Comparison of ENCODE assay signal across 18 cellular contexts in the genomic region with DNA sequence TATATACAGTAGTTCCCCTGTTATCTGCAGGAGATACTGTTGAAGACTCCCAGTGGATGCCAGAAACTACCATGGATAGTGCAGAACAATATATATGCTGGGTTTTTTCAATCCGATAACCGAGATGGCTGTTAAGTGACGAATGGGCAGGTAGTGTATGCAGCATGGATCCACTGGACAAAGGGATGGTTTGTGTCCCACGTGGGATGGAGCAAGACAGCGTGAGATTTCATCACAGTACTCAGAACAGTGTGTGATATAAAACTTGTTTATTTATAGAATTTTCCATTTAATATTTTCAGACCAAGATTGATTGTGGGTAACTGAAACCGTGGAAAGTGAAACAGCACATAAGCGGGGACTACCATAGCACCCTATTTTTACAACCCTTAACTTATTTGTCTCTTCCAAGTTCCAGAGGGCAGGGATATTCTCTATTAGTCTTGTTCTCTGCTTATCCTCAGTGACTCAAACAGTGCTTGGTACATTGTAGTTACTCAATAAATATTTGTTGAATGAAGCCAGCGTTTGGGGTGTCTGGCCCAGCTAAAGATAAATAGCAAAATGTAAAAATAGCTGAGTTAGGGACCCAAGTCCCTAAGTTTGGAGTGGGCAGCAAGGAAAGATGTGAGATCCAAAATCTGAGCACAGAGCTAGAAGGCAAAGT. TPM values are rescaled to one million over a fixed set of nuclear protein-coding genes. Genes with fewer than 3 reads are reported as not detected.
DNase-seq lines count a peak whose midpoint lies in the region; ATAC-seq and TF ChIP-seq lines count a peak whose summit lies in the region.
"Had no signal": no experiment of that assay in that cellular context is flagged by ENCODE, and none has a peak within 500 bp of the region (broad histone marks: within the 10 kb centered on the region; RNA-seq: fewer than 3 reads in every experiment).

No MANE protein-coding gene starts in this region.

- no peaks in the 10 kb centered on the region for H3K79me1 ChIP-seq in neuronal stem cell (ENCODE audit: low read depth, low read length)

- H3K27ac Mint-ChIP-seq in activated naive CD4-positive, alpha-beta T cell treated with anti-CD3 and anti-CD28 coated beads, Interleukin-2, amount 50 U/mL, for 24 hours, result peak overlapping the region; percentile 31
- no peak overlapping the region for H3K27ac Mint-ChIP-seq in activated naive CD4-positive, alpha-beta T cell treated with anti-CD3 and anti-CD28 coated beads for 36 hours
- H3K27ac Mint-ChIP-seq in T-helper 17 cell, result peak overlapping the region; percentile 24
- no peak overlapping the region for H3K27ac Mint-ChIP-seq in activated CD4-positive, alpha-beta T cell treated with anti-CD3 and anti-CD28 coated beads, Interleukin-2, amount 10 ng/mL, durations not matched to agents 24 days and 14 days

- H3K27me3 ChIP-seq in gastroesophageal sphincter (no peaks in the 10 kb centered on the region), smooth muscle cell (ENCODE audit: low read depth) (no peaks in the 10 kb centered on the region), neuronal stem cell (ENCODE audit: control insufficient read depth in 3 of 3, insufficient read depth in 3 of 3, low read depth in 1 of 3, low read length in 3 of 3) (no peaks in the 10 kb centered on the region)

- no peak overlapping the region for H2AFZ ChIP-seq in smooth muscle cell (ENCODE audit: low read depth)
- no peak overlapping the region for H2AFZ ChIP-seq in neuronal stem cell (ENCODE audit: low read length)

- H3K36me3 ChIP-seq in gastroesophageal sphincter (peaks cover 0 to 4% of the 10 kb centered on the region in 2 donors), smooth muscle cell (ENCODE audit: low read depth) (no peaks in the 10 kb centered on the region), neuronal stem cell (replicated peaks in 1 of 2; ENCODE audit: control insufficient read depth in 2 of 2, insufficient read depth in 2 of 2, low read length in 2 of 2) (no peaks in the 10 kb centered on the region)

- no peak overlapping the region for H2BK12ac ChIP-seq in neuronal stem cell (ENCODE audit: low read length)

- H3K18ac ChIP-seq in neuronal stem cell (ENCODE audit: low read length), result no peak overlapping the region

- H3F3A ChIP-seq in smooth muscle cell (ENCODE audit: low read depth), result no peaks in the 10 kb centered on the region

- peaks cover 6% of the 10 kb centered on the region for H3K9me3 Mint-ChIP-seq in activated naive CD4-positive, alpha-beta T cell treated with anti-CD3 and anti-CD28 coated beads, Interleukin-2, amount 50 U/mL, for 24 hours
- peaks cover 2% of the 10 kb centered on the region for H3K9me3 Mint-ChIP-seq in activated naive CD4-positive, alpha-beta T cell treated with anti-CD3 and anti-CD28 coated beads for 36 hours
- no peaks in the 10 kb centered on the region for H3K9me3 Mint-ChIP-seq in activated CD4-positive, alpha-beta T cell treated with anti-CD3 and anti-CD28 coated beads, Interleukin-2, amount 10 ng/mL, durations not matched to agents 24 days and 14 days

- peaks cover 4% of the 10 kb centered on the region for H3K4me1 Mint-ChIP-seq in activated naive CD4-positive, alpha-beta T cell treated with anti-CD3 and anti-CD28 coated beads, Interleukin-2, amount 50 U/mL, for 24 hours
- no peaks in the 10 kb centered on the region for H3K4me1 Mint-ChIP-seq in activated naive CD4-positive, alpha-beta T cell treated with anti-CD3 and anti-CD28 coated beads for 36 hours (ENCODE audit: low read depth)
- peaks cover 2% of the 10 kb centered on the region for H3K4me1 Mint-ChIP-seq in T-helper 17 cell
- peaks cover under 1% of the 10 kb centered on the region for H3K4me1 Mint-ChIP-seq in activated CD4-positive, alpha-beta T cell treated with anti-CD3 and anti-CD28 coated beads, Interleukin-2, amount 10 ng/mL, durations not matched to agents 24 days and 14 days

- H3K4me3 ChIP-seq in gastroesophageal sphincter (no peak overlapping the region), smooth muscle cell (no peak overlapping the region), neuronal stem cell (ENCODE audit: low read length in 2 of 2) (no peak overlapping the region)

- H3K9me3 ChIP-seq in T-helper 17 cell (ENCODE audit: control insufficient read depth, low read length, poor library complexity, severe bottlenecking) (no peaks in the 10 kb centered on the region), gastroesophageal sphincter (peaks cover 0 to 5% (median 0%) of the 10 kb centered on the region in 3 donors), smooth muscle cell (replicated peaks; ENCODE audit: low read depth) (no peaks in the 10 kb centered on the region), neuronal stem cell (replicated peaks in 1 of 2; ENCODE audit: control insufficient read depth in 2 of 2, insufficient read depth in 1 of 2, low read depth in 1 of 2, low read length in 2 of 2) (peaks cover 0 to under 1% of the 10 kb centered on the region in 2 donors)

- WGBS in gastroesophageal sphincter (ENCODE audit: low coverage in 1 of 2), 2 donors, result 82 to 83% methylated on average over 7 to 8 of the region's 8 CpGs
- WGBS in smooth muscle cell (ENCODE audit: low lambda C conversion rate), result 80% methylated on average over 8 of the region's 8 CpGs
- WGBS in neuronal stem cell (ENCODE audit: extremely low coverage in 2 of 2, insufficient read length in 2 of 2, insufficient replicate concordance in 1 of 2), 2 donors, result no CpG with 5 or more reads among the region's 8 CpGs

- TF ChIP-seq POLR2A in gastroesophageal sphincter (IDR thresholded peaks at IDR 0.05), result no peak

- H3K4me2 ChIP-seq in smooth muscle cell, result peak overlapping the region; percentile 13
- no peak overlapping the region for H3K4me2 ChIP-seq in neuronal stem cell (ENCODE audit: insufficient read depth, low read length, poor library complexity, severe bottlenecking)

- TF ChIP-seq CTCF in gastroesophageal sphincter (IDR thresholded peaks at IDR 0.05) (no peak), smooth muscle cell (IDR thresholded peaks at IDR 0.05; ENCODE audit: borderline replicate concordance, insufficient read depth, poor library complexity, severe bottlenecking) (no peak)

- H3K27ac ChIP-seq in gastroesophageal sphincter (no peak overlapping the region), smooth muscle cell (ENCODE audit: low read depth) (peak overlapping the region; percentile 85), neuronal stem cell (replicated peaks; ENCODE audit: low read length) (no peak overlapping the region)
- H3K27ac ChIP-seq: 22Rv1, C4-2B had no signal

- no peak for DNase-seq in activated naive CD4-positive, alpha-beta T cell treated with anti-CD3 and anti-CD28 coated beads for 36 hours
- DNase-seq in T-helper 17 cell (no peak), smooth muscle cell (lab: John Stamatoyannopoulos, UW; ENCODE audit: unreplicated experiment) (no peak), pons (ENCODE audit: low spot score) (no peak), neuronal stem cell (ENCODE audit: low spot score) (no peak)
- DNase-seq in activated CD4-positive, alpha-beta T cell treated with anti-CD3 and anti-CD28 coated beads, Interleukin-2, amount 10 ng/mL, durations not matched to agents 24 days and 14 days, result no peak
- DNase-seq: AML-193, DND-41, GF-D8, NCI-H1105 treated with DMSO at 0.1 percent for 48 hours, NCI-H1694 treated with DMSO at 0.1 percent for 48 hours, NCI-H510A treated with DMSO at 0.1 percent for 48 hours, NCI-H774 had no signal

- ATAC-seq in T-helper 17 cell (no peak), gastroesophageal sphincter (peak; percentile 50)
- ATAC-seq: Right ventricle myocardium inferior had no signal

- H4K8ac ChIP-seq in neuronal stem cell (ENCODE audit: low read depth, low read length), result no peak overlapping the region

- H3K4ac ChIP-seq in neuronal stem cell (ENCODE audit: low read length), result no peak overlapping the region

- TF ChIP-seq EP300 in gastroesophageal sphincter (IDR thresholded peaks at IDR 0.05), result no peak

- no peak overlapping the region for H4K91ac ChIP-seq in neuronal stem cell (ENCODE audit: low read depth, low read length, poor library complexity)

- no peaks in the 10 kb centered on the region for H3K79me2 ChIP-seq in smooth muscle cell (ENCODE audit: low read depth)

- H2BK120ac ChIP-seq in neuronal stem cell (ENCODE audit: low read depth, low read length), result no peak overlapping the region

- peaks cover 0 to 6% (median 0%) of the 10 kb centered on the region in 3 donors for H3K4me1 ChIP-seq in gastroesophageal sphincter
- peaks cover 4% of the 10 kb centered on the region for H3K4me1 ChIP-seq in smooth muscle cell (ENCODE audit: low read depth)
- H3K4me1 ChIP-seq in neuronal stem cell (ENCODE audit: control insufficient read depth in 2 of 2, insufficient read depth in 1 of 2, low read depth in 1 of 2, low read length in 2 of 2), result no peaks in the 10 kb centered on the region

- intact Hi-C loops in activated naive CD4-positive, alpha-beta T cell treated with anti-CD3 and anti-CD28 coated beads for 36 hours (cut with micrococcal nuclease), result no loop called here
- intact Hi-C loops in activated CD4-positive, alpha-beta T cell treated with anti-CD3 and anti-CD28 coated beads, Interleukin-2, amount 10 ng/mL, durations not matched to agents 24 days and 14 days (cut with micrococcal nuclease), result no loop called here

- no peak overlapping the region for H2BK5ac ChIP-seq in neuronal stem cell (ENCODE audit: low read length)

- H3K4me3 Mint-ChIP-seq in activated naive CD4-positive, alpha-beta T cell treated with anti-CD3 and anti-CD28 coated beads, Interleukin-2, amount 50 U/mL, for 24 hours, result no peak overlapping the region
- H3K4me3 Mint-ChIP-seq in activated naive CD4-positive, alpha-beta T cell treated with anti-CD3 and anti-CD28 coated beads for 36 hours, result no peak overlapping the region
- H3K4me3 Mint-ChIP-seq in T-helper 17 cell, result no peak overlapping the region
- no peak overlapping the region for H3K4me3 Mint-ChIP-seq in activated CD4-positive, alpha-beta T cell treated with anti-CD3 and anti-CD28 coated beads, Interleukin-2, amount 10 ng/mL, durations not matched to agents 24 days and 14 days

- no peak overlapping the region for H2BK15ac ChIP-seq in neuronal stem cell (ENCODE audit: low read length)

- no peak overlapping the region for H2AK5ac ChIP-seq in neuronal stem cell (ENCODE audit: low read depth, low read length)

- peaks cover 29% of the 10 kb centered on the region for H3K36me3 Mint-ChIP-seq in activated naive CD4-positive, alpha-beta T cell treated with anti-CD3 and anti-CD28 coated beads, Interleukin-2, amount 50 U/mL, for 24 hours
- peaks cover 24% of the 10 kb centered on the region for H3K36me3 Mint-ChIP-seq in activated naive CD4-positive, alpha-beta T cell treated with anti-CD3 and anti-CD28 coated beads for 36 hours (ENCODE audit: low read depth)
- H3K36me3 Mint-ChIP-seq in T-helper 17 cell (ENCODE audit: low read depth), result peaks cover under 1% of the 10 kb centered on the region
- H3K36me3 Mint-ChIP-seq in activated CD4-positive, alpha-beta T cell treated with anti-CD3 and anti-CD28 coated beads, Interleukin-2, amount 10 ng/mL, durations not matched to agents 24 days and 14 days (ENCODE audit: low read depth), result peaks cover 6% of the 10 kb centered on the region

- no peak overlapping the region for H3K23ac ChIP-seq in neuronal stem cell (ENCODE audit: low read depth, low read length, poor library complexity)

- no peaks in the 10 kb centered on the region for H3K27me3 Mint-ChIP-seq in activated naive CD4-positive, alpha-beta T cell treated with anti-CD3 and anti-CD28 coated beads, Interleukin-2, amount 50 U/mL, for 24 hours
- H3K27me3 Mint-ChIP-seq in activated naive CD4-positive, alpha-beta T cell treated with anti-CD3 and anti-CD28 coated beads for 36 hours (ENCODE audit: low read depth), result no peaks in the 10 kb centered on the region
- no peaks in the 10 kb centered on the region for H3K27me3 Mint-ChIP-seq in T-helper 17 cell
- no peaks in the 10 kb centered on the region for H3K27me3 Mint-ChIP-seq in activated CD4-positive, alpha-beta T cell treated with anti-CD3 and anti-CD28 coated beads, Interleukin-2, amount 10 ng/mL, durations not matched to agents 24 days and 14 days

- H3K14ac ChIP-seq in neuronal stem cell (ENCODE audit: low read length), result no peak overlapping the region

- no peaks in the 10 kb centered on the region for H4K20me1 ChIP-seq in smooth muscle cell (ENCODE audit: low read depth)

- H3K9ac ChIP-seq in smooth muscle cell (ENCODE audit: low read depth), result no peak overlapping the region
- H3K9ac ChIP-seq in neuronal stem cell (ENCODE audit: low read depth, low read length, poor library complexity), result no peak overlapping the region

- CTCF ChIA-PET in activated naive CD4-positive, alpha-beta T cell treated with anti-CD3 and anti-CD28 coated beads for 36 hours (lab: Charles Lee), result no interaction called here

RNA-seq across cellular contexts. Expression of gene RHBDD1, which starts 50.0 kb away (rescaled TPM):
- 10 to 100 TPM; 42.6 to 43.3 TPM for total RNA-seq in activated naive CD4-positive, alpha-beta T cell treated with anti-CD3 and anti-CD28 coated beads for 36 hours
- 10 to 100 TPM; 41.5 to 42.0 TPM for total RNA-seq in T-helper 17 cell
- total RNA-seq in gastroesophageal sphincter, result 10 to 100 TPM; 22.2 to 35.2 (median 24.7) TPM
- 20.7 and 28.3 TPM in 2 replicates for total RNA-seq in smooth muscle cell
- 11.3 and 12.8 TPM in 2 replicates for polyA plus RNA-seq in smooth muscle cell
- total RNA-seq in activated CD4-positive, alpha-beta T cell treated with anti-CD3 and anti-CD28 coated beads, Interleukin-2, amount 10 ng/mL, durations not matched to agents 24 days and 14 days, result 41.3 and 44.7 TPM in 2 replicates
- 16.6 TPM for polyA plus RNA-seq in neuronal stem cell (2013, experiment 1 of 2)
- polyA plus RNA-seq in neuronal stem cell (2013, experiment 2 of 2), result 15.3 TPM

Comparison
In these comparisons a context has a peak if more than half of its experiments do, and no peak if none do; other contexts are left out.
1. H3K27ac Mint-ChIP-seq: peak in activated naive CD4-positive, alpha-beta T cell treated with anti-CD3 and anti-CD28 coated beads, Interleukin-2, amount 50 U/mL, for 24 hours (single experiment) and T-helper 17 cell (single experiment); none in activated naive CD4-positive, alpha-beta T cell treated with anti-CD3 and anti-CD28 coated beads for 36 hours (single experiment) and activated CD4-positive, alpha-beta T cell treated with anti-CD3 and anti-CD28 coated beads, Interleukin-2, amount 10 ng/mL, durations not matched to agents 24 days and 14 days (single experiment).